1 cellular context compared by ENCODE assay signal in genomic region chr19:10194500-10195198, GRCh38.
TF ChIP-seq lines count a peak whose summit lies in the region.

DNMT1 (minus strand) TSS chr19:10194953; CDS start chr19:10194899, 54 bp downstream.

TF ChIP-seq in HepG2, 621 proteins besides CTCF, POLR2A, EP300 and RAD21 (continued from another document and continues in another):
- TF ChIP-seq MNT (IDR thresholded peaks at IDR 0.05) = no peak; the same call in 1 of the 2 replicates
- peak; percentile 75 for TF ChIP-seq ZFY (CRISPR knock-in tag; IDR thresholded peaks at IDR 0.05)
- TF ChIP-seq PATZ1 (CRISPR knock-in tag; IDR thresholded peaks at IDR 0.05) = no peak; the same call in 1 of the 2 replicates
- TF ChIP-seq RELA (CRISPR knock-in tag; IDR thresholded peaks at IDR 0.05) = no peak; the same call in 1 of the 2 replicates
- peak; percentile 72; the same call in 1 of the 2 replicates for TF ChIP-seq ZNF543 (CRISPR knock-in tag; IDR thresholded peaks at IDR 0.05)
- TF ChIP-seq ZHX2 (IDR thresholded peaks at IDR 0.05; ENCODE audit: low read depth) = no peak; the same call in 1 of the 2 replicates
- TF ChIP-seq ZHX2 (CRISPR knock-in tag; IDR thresholded peaks at IDR 0.05; ENCODE audit: borderline replicate concordance) = no peak
- TF ChIP-seq PAF1 (CRISPR knock-in tag; IDR thresholded peaks at IDR 0.05) = no peak
- TF ChIP-seq, protein P1, sequence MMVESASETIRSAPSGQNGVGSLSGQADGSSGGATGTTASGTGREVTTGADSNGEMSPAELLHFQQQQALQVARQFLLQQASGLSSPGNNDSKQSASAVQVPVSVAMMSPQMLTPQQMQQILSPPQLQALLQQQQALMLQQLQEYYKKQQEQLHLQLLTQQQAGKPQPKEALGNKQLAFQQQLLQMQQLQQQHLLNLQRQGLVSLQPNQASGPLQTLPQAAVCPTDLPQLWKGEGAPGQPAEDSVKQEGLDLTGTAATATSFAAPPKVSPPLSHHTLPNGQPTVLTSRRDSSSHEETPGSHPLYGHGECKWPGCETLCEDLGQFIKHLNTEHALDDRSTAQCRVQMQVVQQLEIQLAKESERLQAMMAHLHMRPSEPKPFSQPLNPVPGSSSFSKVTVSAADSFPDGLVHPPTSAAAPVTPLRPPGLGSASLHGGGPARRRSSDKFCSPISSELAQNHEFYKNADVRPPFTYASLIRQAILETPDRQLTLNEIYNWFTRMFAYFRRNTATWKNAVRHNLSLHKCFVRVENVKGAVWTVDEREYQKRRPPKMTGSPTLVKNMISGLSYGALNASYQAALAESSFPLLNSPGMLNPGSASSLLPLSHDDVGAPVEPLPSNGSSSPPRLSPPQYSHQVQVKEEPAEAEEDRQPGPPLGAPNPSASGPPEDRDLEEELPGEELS (CRISPR knock-in tag; IDR thresholded peaks at IDR 0.05) = no peak
- peak; percentile 97 for TF ChIP-seq GABPB1 (CRISPR knock-in tag; IDR thresholded peaks at IDR 0.05)
- TF ChIP-seq, protein P2, sequence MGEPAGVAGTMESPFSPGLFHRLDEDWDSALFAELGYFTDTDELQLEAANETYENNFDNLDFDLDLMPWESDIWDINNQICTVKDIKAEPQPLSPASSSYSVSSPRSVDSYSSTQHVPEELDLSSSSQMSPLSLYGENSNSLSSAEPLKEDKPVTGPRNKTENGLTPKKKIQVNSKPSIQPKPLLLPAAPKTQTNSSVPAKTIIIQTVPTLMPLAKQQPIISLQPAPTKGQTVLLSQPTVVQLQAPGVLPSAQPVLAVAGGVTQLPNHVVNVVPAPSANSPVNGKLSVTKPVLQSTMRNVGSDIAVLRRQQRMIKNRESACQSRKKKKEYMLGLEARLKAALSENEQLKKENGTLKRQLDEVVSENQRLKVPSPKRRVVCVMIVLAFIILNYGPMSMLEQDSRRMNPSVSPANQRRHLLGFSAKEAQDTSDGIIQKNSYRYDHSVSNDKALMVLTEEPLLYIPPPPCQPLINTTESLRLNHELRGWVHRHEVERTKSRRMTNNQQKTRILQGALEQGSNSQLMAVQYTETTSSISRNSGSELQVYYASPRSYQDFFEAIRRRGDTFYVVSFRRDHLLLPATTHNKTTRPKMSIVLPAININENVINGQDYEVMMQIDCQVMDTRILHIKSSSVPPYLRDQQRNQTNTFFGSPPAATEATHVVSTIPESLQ (CRISPR knock-in tag; conservative IDR thresholded peaks at IDR 0.05) = no peak
- TF ChIP-seq, protein P3, sequence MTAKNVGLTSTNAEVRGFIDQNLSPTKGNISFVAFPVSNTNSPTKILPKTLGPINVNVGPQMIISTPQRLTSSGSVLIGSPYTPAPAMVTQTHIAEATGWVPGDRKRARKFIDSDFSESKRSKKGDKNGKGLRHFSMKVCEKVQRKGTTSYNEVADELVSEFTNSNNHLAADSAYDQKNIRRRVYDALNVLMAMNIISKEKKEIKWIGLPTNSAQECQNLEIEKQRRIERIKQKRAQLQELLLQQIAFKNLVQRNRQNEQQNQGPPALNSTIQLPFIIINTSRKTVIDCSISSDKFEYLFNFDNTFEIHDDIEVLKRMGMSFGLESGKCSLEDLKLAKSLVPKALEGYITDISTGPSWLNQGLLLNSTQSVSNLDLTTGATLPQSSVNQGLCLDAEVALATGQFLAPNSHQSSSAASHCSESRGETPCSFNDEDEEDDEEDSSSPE (CRISPR knock-in tag; IDR thresholded peaks at IDR 0.05) = peak; percentile 95
- TF ChIP-seq ZFX (CRISPR knock-in tag; IDR thresholded peaks at IDR 0.05; ENCODE audit: low read depth) = peak; percentile 51
- no peak for TF ChIP-seq ZNF335 (CRISPR knock-in tag; IDR thresholded peaks at IDR 0.05)
- TF ChIP-seq BCLAF1 (IDR thresholded peaks at IDR 0.05) = no peak
- no peak for TF ChIP-seq SOX13 (IDR thresholded peaks at IDR 0.05)
- peak in 1 of 2 experiments; percentile 40; a peak in 2 of 4 replicates for TF ChIP-seq SOX13 (CRISPR knock-in tag; conservative IDR thresholded peaks at IDR 0.05 in 1 of 2, IDR thresholded peaks at IDR 0.05 in 1 of 2)
- TF ChIP-seq ZNF597 (CRISPR knock-in tag; IDR thresholded peaks at IDR 0.05) = peak; percentile 83; the same call in 1 of the 2 replicates
- TF ChIP-seq ZNF354B (CRISPR knock-in tag; IDR thresholded peaks at IDR 0.05) = no peak
- TF ChIP-seq IKZF4 (CRISPR knock-in tag; IDR thresholded peaks at IDR 0.05; ENCODE audit: borderline replicate concordance, low read depth, not compliant biosample characterization) = no peak
- TF ChIP-seq ZNF761 (CRISPR knock-in tag; conservative IDR thresholded peaks at IDR 0.05) = peak; percentile 69; the same call in 1 of the 2 replicates
- peak; percentile 10; the same call in 1 of the 2 replicates for TF ChIP-seq ATF3 (CRISPR knock-in tag; IDR thresholded peaks at IDR 0.05)
- TF ChIP-seq CBX5 (CRISPR knock-in tag; IDR thresholded peaks at IDR 0.05; ENCODE audit: borderline replicate concordance) = no peak; the same call in 1 of the 2 replicates
- peak; percentile 4; the same call in 1 of the 2 replicates for TF ChIP-seq MEIS2 (CRISPR knock-in tag; IDR thresholded peaks at IDR 0.05)
- TF ChIP-seq, protein P4, sequence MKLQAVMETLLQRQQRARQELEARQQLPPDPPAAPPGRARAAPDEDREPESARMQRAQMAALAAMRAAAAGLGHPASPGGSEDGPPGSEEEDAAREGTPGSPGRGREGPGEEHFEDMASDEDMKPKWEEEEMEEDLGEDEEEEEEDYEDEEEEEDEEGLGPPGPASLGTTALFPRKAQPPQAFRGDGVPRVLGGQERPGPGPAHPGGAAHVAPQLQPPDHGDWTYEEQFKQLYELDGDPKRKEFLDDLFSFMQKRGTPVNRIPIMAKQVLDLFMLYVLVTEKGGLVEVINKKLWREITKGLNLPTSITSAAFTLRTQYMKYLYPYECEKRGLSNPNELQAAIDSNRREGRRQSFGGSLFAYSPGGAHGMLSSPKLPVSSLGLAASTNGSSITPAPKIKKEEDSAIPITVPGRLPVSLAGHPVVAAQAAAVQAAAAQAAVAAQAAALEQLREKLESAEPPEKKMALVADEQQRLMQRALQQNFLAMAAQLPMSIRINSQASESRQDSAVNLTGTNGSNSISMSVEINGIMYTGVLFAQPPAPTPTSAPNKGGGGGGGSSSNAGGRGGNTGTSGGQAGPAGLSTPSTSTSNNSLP (IDR thresholded peaks at IDR 0.05; ENCODE audit: low read depth, low read length) = no peak
- peak; percentile 62; the same call in 1 of the 2 replicates for TF ChIP-seq TAF1 (CRISPR knock-in tag; IDR thresholded peaks at IDR 0.05)
- no peak for TF ChIP-seq KLF6 (CRISPR knock-in tag; IDR thresholded peaks at IDR 0.05)
- TF ChIP-seq, protein P5, sequence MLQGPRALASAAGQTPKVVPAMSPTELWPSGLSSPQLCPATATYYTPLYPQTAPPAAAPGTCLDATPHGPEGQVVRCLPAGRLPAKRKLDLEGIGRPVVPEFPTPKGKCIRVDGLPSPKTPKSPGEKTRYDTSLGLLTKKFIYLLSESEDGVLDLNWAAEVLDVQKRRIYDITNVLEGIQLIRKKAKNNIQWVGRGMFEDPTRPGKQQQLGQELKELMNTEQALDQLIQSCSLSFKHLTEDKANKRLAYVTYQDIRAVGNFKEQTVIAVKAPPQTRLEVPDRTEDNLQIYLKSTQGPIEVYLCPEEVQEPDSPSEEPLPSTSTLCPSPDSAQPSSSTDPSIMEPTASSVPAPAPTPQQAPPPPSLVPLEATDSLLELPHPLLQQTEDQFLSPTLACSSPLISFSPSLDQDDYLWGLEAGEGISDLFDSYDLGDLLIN (CRISPR knock-in tag; IDR thresholded peaks at IDR 0.05; ENCODE audit: borderline replicate concordance) = peak; percentile 92; the same call in 1 of the 2 replicates
